In the genomic region with DNA sequence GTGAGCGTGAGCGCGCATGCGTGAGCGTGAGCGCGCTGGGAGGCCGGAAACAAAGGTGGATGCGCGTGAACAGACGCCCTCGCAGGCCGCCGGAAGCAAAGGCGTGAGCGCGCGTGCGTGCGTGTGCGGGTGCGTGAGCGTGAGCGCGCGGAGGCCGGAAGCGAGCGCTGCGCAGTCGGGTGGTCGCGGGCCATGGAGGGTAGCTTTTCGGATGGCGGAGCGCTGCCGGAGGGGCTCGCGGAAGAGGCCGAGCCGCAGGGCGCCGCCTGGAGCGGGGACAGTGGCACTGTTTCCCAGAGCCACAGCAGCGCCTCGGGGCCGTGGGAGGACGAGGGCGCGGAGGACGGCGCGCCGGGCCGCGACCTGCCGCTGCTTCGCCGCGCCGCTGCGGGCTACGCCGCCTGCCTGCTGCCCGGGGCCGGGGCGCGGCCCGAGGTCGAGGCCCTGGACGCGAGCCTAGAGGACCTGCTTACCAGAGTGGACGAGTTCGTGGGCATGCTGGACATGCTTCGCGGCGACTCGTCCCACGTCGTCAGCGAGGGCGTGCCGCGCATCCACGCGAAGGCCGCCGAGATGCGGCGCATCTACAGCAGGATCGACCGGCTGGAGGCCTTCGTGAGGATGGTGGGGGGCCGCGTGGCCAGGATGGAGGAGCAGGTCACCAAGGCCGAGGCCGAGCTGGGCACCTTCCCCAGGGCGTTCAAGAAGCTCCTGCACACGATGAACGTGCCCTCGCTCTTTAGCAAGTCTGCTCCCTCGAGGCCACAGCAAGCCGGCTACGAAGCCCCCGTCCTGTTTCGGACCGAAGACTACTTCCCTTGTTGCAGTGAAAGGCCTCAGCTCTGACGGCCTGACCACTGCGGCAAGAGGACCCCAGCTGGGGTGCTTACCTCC, we compare ENCODE assay signal across 8 cellular contexts. TPM values are rescaled to one million over a fixed set of nuclear protein-coding genes. Genes with fewer than 3 reads are reported as not detected.
A peak's percentile ranks its signal among the peaks of the same experiment; 100 is the strongest.
DNase-seq lines count a peak whose midpoint lies in the region; ATAC-seq, FAIRE-seq and TF ChIP-seq lines count a peak whose summit lies in the region.

A gene with protein sequence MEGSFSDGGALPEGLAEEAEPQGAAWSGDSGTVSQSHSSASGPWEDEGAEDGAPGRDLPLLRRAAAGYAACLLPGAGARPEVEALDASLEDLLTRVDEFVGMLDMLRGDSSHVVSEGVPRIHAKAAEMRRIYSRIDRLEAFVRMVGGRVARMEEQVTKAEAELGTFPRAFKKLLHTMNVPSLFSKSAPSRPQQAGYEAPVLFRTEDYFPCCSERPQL (plus strand): TSS at position 157 of the 894 bp plus-strand sequence. CDS start 36 bp downstream, at position 193.

- peak; percentile 85 for DNase-seq in AG04450 (ENCODE audit: low read depth, low spot score)
- DNase-seq in NCI-H2227 (lab: John Stamatoyannopoulos, UW; ENCODE audit: unreplicated experiment) = peak; percentile 95
- peak; percentile 80 for DNase-seq in activated CD4-positive, CD25-positive, alpha-beta regulatory T cell treated with anti-CD3 and anti-CD28 coated beads, Interleukin-2, amount 50 U/mL, for 16 hours (ENCODE audit: low read depth, low spot score)
- DNase-seq in central memory CD4-positive, alpha-beta T cell = peak; percentile 91
- no peak for DNase-seq in keratinocyte (ENCODE audit: low read depth, low spot score)
- DNase-seq in stimulated activated CD4-positive, alpha-beta T cell treated with anti-CD3 and anti-CD28 coated beads, Interleukin-12 subunit alpha, Interleukin-12 subunit beta, amount 100 ng/mL, for 48 hours (ENCODE audit: low read depth in 2 of 3, low spot score in 1 of 3) = peak; percentile 74 to 82 (median 80)

- no peaks in the 10 kb centered on the region for H3K36me3 ChIP-seq in keratinocyte (ENCODE audit: control insufficient read depth in 2 of 2, extremely low read depth in 1 of 2, insufficient read depth in 2 of 2, low read length in 2 of 2)

- H2AFZ ChIP-seq in keratinocyte (ENCODE audit: control insufficient read depth, low read length) = peak within 1 kb of the TSS; percentile 97

- H3K9me3 ChIP-seq in AG04450 (ENCODE audit: control insufficient read depth, insufficient read depth, low read length) (no peaks in the 10 kb centered on the region; the same call in 1 of the 2 replicates), keratinocyte (ENCODE audit: control insufficient read depth, low read depth, low read length) (no peaks in the 10 kb centered on the region)

- H4K20me1 ChIP-seq in keratinocyte (ENCODE audit: control insufficient read depth, extremely low read depth, insufficient read depth, low read length) = no peaks in the 10 kb centered on the region

- H3K4me2 ChIP-seq in keratinocyte (ENCODE audit: control insufficient read depth, extremely low read depth, insufficient read depth, low read depth, low read length) = peak within 1 kb of the TSS; percentile 82

- no peaks in the 10 kb centered on the region for H3K9me1 ChIP-seq in keratinocyte (ENCODE audit: control insufficient read depth, extremely low read depth, insufficient read depth, low read length)

- H3K27ac ChIP-seq in AG04450 (ENCODE audit: low read depth, low read length) = peak within 1 kb of the TSS; percentile 39
- peak within 1 kb of the TSS; percentile 67 for H3K27ac ChIP-seq in keratinocyte (ENCODE audit: control insufficient read depth, insufficient read depth, low read length)

- no peak for FAIRE-seq in keratinocyte (lab: Jason Lieb, UNC)

- dilution Hi-C loops in keratinocyte (cut with MboI; ENCODE audit: extremely low pct_ligation_motif_present, low sequenced_read_pairs) = no loop called here

- TF ChIP-seq CTCF in AG04450 (IDR thresholded peaks at IDR 0.05; ENCODE audit: low read depth, low read length) = no peak
- peak in 1 of 3 experiments; percentile 14 for TF ChIP-seq CTCF in keratinocyte (optimal IDR thresholded peaks at IDR 0.05 in 1 of 3, IDR thresholded peaks at IDR 0.05 in 1 of 3, conservative IDR thresholded peaks at IDR 0.05 in 1 of 3; ENCODE audit: extremely low read depth in 1 of 3, insufficient read depth in 2 of 3, low read length in 3 of 3)

- POLR2A ChIA-PET in AG04450 (lab: Yijun Ruan, JAX) = no interaction called here

- H3K79me2 ChIP-seq in keratinocyte (ENCODE audit: control insufficient read depth, insufficient read depth, low read length) = peaks cover 22% of the 10 kb centered on the region

- H3K9ac ChIP-seq in keratinocyte (ENCODE audit: control insufficient read depth, extremely low read depth, insufficient read depth, low read length) = peak within 1 kb of the TSS; percentile 82

- H3K27me3 ChIP-seq in AG04450 (ENCODE audit: control insufficient read depth, insufficient read depth, low read length) = peaks cover 3% of the 10 kb centered on the region
- no peaks in the 10 kb centered on the region for H3K27me3 ChIP-seq in keratinocyte (ENCODE audit: control insufficient read depth, extremely low read depth, insufficient read depth, low read length)

- H3K4me1 ChIP-seq in keratinocyte (ENCODE audit: control insufficient read depth, extremely low read depth, insufficient read depth, low read length) = peaks cover 13% of the 10 kb centered on the region

- peak; percentile 66 for ATAC-seq in GM18870 (IDR thresholded peaks at IDR 0.05; ENCODE audit: unreplicated experiment)
- peak; percentile 77 for ATAC-seq in HG03108 (IDR thresholded peaks at IDR 0.05; ENCODE audit: unreplicated experiment)

- CTCF ChIA-PET in AG04450 (lab: Charles Lee) = interaction anchor here (1.0 to 7.7 kb wide), 5 partner anchors 158 to 354 kb away, joined by 3 to 197 read pairs (median 3); a partner anchor contains a TSS

- H3K4me3 ChIP-seq in AG04450 (ENCODE audit: low read depth, low read length) (peak within 1 kb of the TSS; percentile 94), keratinocyte (ENCODE audit: control insufficient read depth in 2 of 3, extremely low read depth in 1 of 3, insufficient read depth in 2 of 3, low read depth in 1 of 3, low read length in 3 of 3) (peak within 1 kb of the TSS; percentile 84 to 93 (median 91))

RNA-seq across cellular contexts. Expression of the gene that starts here (rescaled TPM):
- polyA plus RNA-seq in AG04450 (2011; rRNA removed) = 14.5 and 15.4 TPM in 2 replicates
- polyA minus RNA-seq in AG04450 (2011; rRNA and poly(A)+ RNA removed) = 4.6 and 5.1 TPM in 2 replicates
- polyA plus RNA-seq in keratinocyte = 11.2 to 13.6 TPM (median 11.7 TPM) in 3 replicates
- 4.5 TPM for polyA plus RNA-seq in keratinocyte (2011; ENCODE audit: low read depth)
- polyA plus RNA-seq in keratinocyte (2011; cell fraction: cytosol; rRNA removed) = 10.5 and 12.0 TPM in 2 replicates
- 11.2 and 12.2 TPM in 2 replicates for polyA plus RNA-seq in keratinocyte (2011; cell fraction: nucleus; rRNA removed)
- polyA plus RNA-seq in keratinocyte (2012; ENCODE audit: low replicate concordance) = 7.1 and 12.2 TPM in 2 replicates
- polyA minus RNA-seq in keratinocyte = 2.7 to 3.8 TPM (median 3.1 TPM) in 3 replicates
- polyA minus RNA-seq in keratinocyte (2011; cell fraction: cytosol; rRNA and poly(A)+ RNA removed) = 17.8 TPM
- polyA minus RNA-seq in keratinocyte (2011; cell fraction: nucleus; rRNA and poly(A)+ RNA removed) = 3.9 and 4.3 TPM in 2 replicates
